29 cellular contexts compared by ENCODE assay signal in genomic region chr15:65993762-65994161, GRCh38.
"Had no signal": no experiment of that assay in that cellular context is flagged by ENCODE, and none has a peak within 500 bp of the region (broad histone marks: within the 10 kb centered on the region; RNA-seq: fewer than 3 reads in every experiment).

No MANE protein-coding gene starts in this region.

- H3K9me3 Mint-ChIP-seq: dendritic cell treated with granulocyte-macrophage colony-stimulating factor and Interleukin-4, amounts not matched to agents 40 ng/mL and 50 ng/mL, for 4 days; effector memory CD8-positive, alpha-beta T cell; endodermal cell had no signal

- DNase-seq: colonic mucosa; cortex of kidney; dermis blood vessel endothelial cell; dorsolateral prefrontal cortex; effector CD4-positive, alpha-beta T cell; effector CD8-positive, alpha-beta T cell; effector memory CD4-positive, alpha-beta T cell; effector memory CD8-positive, alpha-beta T cell; endodermal cell; erythroblast; esophagus squamous epithelium; foreskin fibroblast; foreskin keratinocyte; foreskin melanocyte; gastrocnemius medialis; glutamatergic neuron; head of caudate nucleus; heart left ventricle; heart right ventricle had no signal

- H3K79me2 ChIP-seq: hepatocyte had no signal

- H3K4me3 Mint-ChIP-seq: dendritic cell treated with granulocyte-macrophage colony-stimulating factor and Interleukin-4, amounts not matched to agents 40 ng/mL and 50 ng/mL, for 4 days; effector memory CD8-positive, alpha-beta T cell; endodermal cell had no signal

- H3K4me1 ChIP-seq: colonic mucosa, esophagus muscularis mucosa, esophagus squamous epithelium, foreskin keratinocyte, gastrocnemius medialis, gastroesophageal sphincter, heart left ventricle, heart right ventricle had no signal

- ATAC-seq: effector memory CD8-positive, alpha-beta T cell; foreskin keratinocyte; gastrocnemius medialis; gastroesophageal sphincter; heart left ventricle; heart right ventricle had no signal

- H3K27me3 ChIP-seq: colonic mucosa, hepatocyte had no signal

- H3K9me3 ChIP-seq: colonic mucosa, esophagus muscularis mucosa, esophagus squamous epithelium, gastrocnemius medialis, gastroesophageal sphincter, heart left ventricle, heart right ventricle had no signal

- H3K4me3 ChIP-seq: colonic mucosa, coronary artery, dorsolateral prefrontal cortex, esophagus muscularis mucosa, esophagus squamous epithelium, gastrocnemius medialis, gastroesophageal sphincter, heart left ventricle, heart right ventricle, hepatocyte had no signal

- FAIRE-seq: colon, endometrium, endothelial cell of umbilical vein, frontal cortex had no signal

- H3K36me3 ChIP-seq: colonic mucosa, esophagus muscularis mucosa, esophagus squamous epithelium, gastrocnemius medialis, gastroesophageal sphincter, heart left ventricle, heart right ventricle had no signal

- H3K4me2 ChIP-seq: hepatocyte had no signal

- H3K27ac ChIP-seq: colonic mucosa, coronary artery, dorsolateral prefrontal cortex, epithelial cell of prostate, esophagus muscularis mucosa, esophagus squamous epithelium, foreskin keratinocyte, gastrocnemius medialis, gastroesophageal sphincter, heart left ventricle, heart right ventricle, hepatocyte had no signal

- H3K27ac Mint-ChIP-seq: dendritic cell treated with granulocyte-macrophage colony-stimulating factor and Interleukin-4, amounts not matched to agents 40 ng/mL and 50 ng/mL, for 4 days; effector memory CD8-positive, alpha-beta T cell; endodermal cell had no signal

- H2AFZ ChIP-seq: hepatocyte had no signal
